ENCODE assay signal across 1 cellular context in genomic region chr14:68795602-68796417, GRCh38.
TF ChIP-seq lines count a peak whose summit lies in the region.

No MANE protein-coding gene starts in this region.

TF ChIP-seq in HepG2, 621 proteins besides CTCF, POLR2A, EP300 and RAD21 (continued from another document and continues in another):
- TF ChIP-seq ZNF503 (CRISPR knock-in tag; IDR thresholded peaks at IDR 0.05) (no peak), ZNF691 (CRISPR knock-in tag; IDR thresholded peaks at IDR 0.05; ENCODE audit: borderline replicate concordance, low read depth) (peak; percentile 67; the same call in 1 of the 2 replicates), SYNCRIP (IDR thresholded peaks at IDR 0.05; ENCODE audit: insufficient read depth, low read depth, low read length) (no peak), HOXA7 (CRISPR knock-in tag; IDR thresholded peaks at IDR 0.05) (peak; percentile 90), ZNF20 (CRISPR knock-in tag; IDR thresholded peaks at IDR 0.05) (no peak), HOXA3 (CRISPR knock-in tag; IDR thresholded peaks at IDR 0.05) (peak; percentile 51; the same call in 1 of the 2 replicates), CC2D1A (CRISPR knock-in tag; IDR thresholded peaks at IDR 0.05) (no peak), ZNF557 (CRISPR knock-in tag; IDR thresholded peaks at IDR 0.05) (no peak), HNRNPH1 (optimal IDR thresholded peaks at IDR 0.05; ENCODE audit: low read depth, low read length) (peak; percentile 73), ZNF317 (CRISPR knock-in tag; IDR thresholded peaks at IDR 0.05) (no peak), PRDM15 (CRISPR knock-in tag; IDR thresholded peaks at IDR 0.05) (no peak; the same call in 1 of the 2 replicates), ZHX1 (CRISPR knock-in tag; IDR thresholded peaks at IDR 0.05; ENCODE audit: low read depth) (no peak), ZSCAN12 (CRISPR knock-in tag; IDR thresholded peaks at IDR 0.05) (no peak), RBFOX2 (IDR thresholded peaks at IDR 0.05; ENCODE audit: low read depth, low read length) (peak; percentile 99), ZNF34 (CRISPR knock-in tag; IDR thresholded peaks at IDR 0.05; ENCODE audit: borderline replicate concordance) (peak; percentile 54; the same call in 1 of the 2 replicates), KDM1A (CRISPR knock-in tag; IDR thresholded peaks at IDR 0.05) (no peak), ZFP36L1 (CRISPR knock-in tag; IDR thresholded peaks at IDR 0.05) (no peak), ZBTB10 (CRISPR knock-in tag; IDR thresholded peaks at IDR 0.05; ENCODE audit: borderline replicate concordance) (peak; percentile 3; the same call in 1 of the 2 replicates), ADNP (CRISPR knock-in tag; IDR thresholded peaks at IDR 0.05) (no peak), CEBPB (IDR thresholded peaks at IDR 0.05; ENCODE audit: borderline replicate concordance, low read depth, low read length) (no peak), ZNF546 (CRISPR knock-in tag; conservative IDR thresholded peaks at IDR 0.05) (no peak), TGIF2 (CRISPR knock-in tag; IDR thresholded peaks at IDR 0.05) (no peak), EHMT2 (IDR thresholded peaks at IDR 0.05; ENCODE audit: borderline replicate concordance, low read depth, low read length) (no peak), YY1 (IDR thresholded peaks at IDR 0.05; ENCODE audit: insufficient read depth, insufficient replicate concordance, low read depth, low read length) (peak; percentile 42), ZNF646 (CRISPR knock-in tag; IDR thresholded peaks at IDR 0.05) (no peak), NFKBIZ (CRISPR knock-in tag; IDR thresholded peaks at IDR 0.05) (no peak), BRD4 (CRISPR knock-in tag; IDR thresholded peaks at IDR 0.05) (peak; percentile 67; the same call in 1 of the 2 replicates), MAFG (CRISPR knock-in tag; IDR thresholded peaks at IDR 0.05) (0 out of 2 replicates have a peak, but pooled peaks have one; percentile 21), ZNF687 (CRISPR knock-in tag; IDR thresholded peaks at IDR 0.05) (peak; percentile 95), ZNF33A (CRISPR knock-in tag; IDR thresholded peaks at IDR 0.05; ENCODE audit: borderline replicate concordance) (peak; percentile 78; the same call in 1 of the 2 replicates), KDM5A (IDR thresholded peaks at IDR 0.05; ENCODE audit: borderline replicate concordance, low read length) (peak; percentile 10; the same call in 1 of the 2 replicates)
